Comparison of ENCODE assay signal across 1 cellular context in the genomic region with DNA sequence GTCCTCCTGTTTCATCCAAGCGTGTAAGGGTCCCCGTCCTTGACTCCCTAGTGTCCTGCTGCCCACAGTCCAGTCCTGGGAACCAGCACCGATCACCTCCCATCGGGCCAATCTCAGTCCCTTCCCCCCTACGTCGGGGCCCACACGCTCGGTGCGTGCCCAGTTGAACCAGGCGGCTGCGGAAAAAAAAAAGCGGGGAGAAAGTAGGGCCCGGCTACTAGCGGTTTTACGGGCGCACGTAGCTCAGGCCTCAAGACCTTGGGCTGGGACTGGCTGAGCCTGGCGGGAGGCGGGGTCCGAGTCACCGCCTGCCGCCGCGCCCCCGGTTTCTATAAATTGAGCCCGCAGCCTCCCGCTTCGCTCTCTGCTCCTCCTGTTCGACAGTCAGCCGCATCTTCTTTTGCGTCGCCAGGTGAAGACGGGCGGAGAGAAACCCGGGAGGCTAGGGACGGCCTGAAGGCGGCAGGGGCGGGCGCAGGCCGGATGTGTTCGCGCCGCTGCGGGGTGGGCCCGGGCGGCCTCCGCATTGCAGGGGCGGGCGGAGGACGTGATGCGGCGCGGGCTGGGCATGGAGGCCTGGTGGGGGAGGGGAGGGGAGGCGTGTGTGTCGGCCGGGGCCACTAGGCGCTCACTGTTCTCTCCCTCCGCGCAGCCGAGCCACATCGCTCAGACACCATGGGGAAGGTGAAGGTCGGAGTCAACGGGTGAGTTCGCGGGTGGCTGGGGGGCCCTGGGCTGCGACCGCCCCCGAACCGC.
TF ChIP-seq lines count a peak whose summit lies in the region.

A gene (plus strand): TSS at position 360 of the 756 bp plus-strand sequence. CDS start 316 bp downstream, at position 676.

TF ChIP-seq in HepG2, 621 proteins besides CTCF, POLR2A, EP300 and RAD21 (continued from another document and continues in another):
- TF ChIP-seq ZNF367 (CRISPR knock-in tag; IDR thresholded peaks at IDR 0.05; ENCODE audit: borderline replicate concordance) (no peak), ZNF850 (CRISPR knock-in tag; conservative IDR thresholded peaks at IDR 0.05) (peak; percentile 35; the same call in 1 of the 2 replicates), ZFP37 (CRISPR knock-in tag; IDR thresholded peaks at IDR 0.05; ENCODE audit: borderline replicate concordance) (0 out of 2 replicates have a peak, but pooled peaks have one; percentile 79), EEA1 (CRISPR knock-in tag; IDR thresholded peaks at IDR 0.05; ENCODE audit: borderline replicate concordance) (no peak), SMAD1 (CRISPR knock-in tag; IDR thresholded peaks at IDR 0.05; ENCODE audit: borderline replicate concordance, low read depth) (no peak), FOXA3 (CRISPR knock-in tag; IDR thresholded peaks at IDR 0.05) (no peak; the same call in 1 of the 2 replicates), SIX1 (CRISPR knock-in tag; IDR thresholded peaks at IDR 0.05; ENCODE audit: borderline replicate concordance) (no peak), JUND (CRISPR knock-in tag; IDR thresholded peaks at IDR 0.05) (no peak), HHEX (CRISPR knock-in tag; IDR thresholded peaks at IDR 0.05) (no peak), ZNF430 (CRISPR knock-in tag; IDR thresholded peaks at IDR 0.05) (peak; percentile 82), ZNF598 (CRISPR knock-in tag; IDR thresholded peaks at IDR 0.05; ENCODE audit: borderline replicate concordance) (no peak), ZNF550 (CRISPR knock-in tag; IDR thresholded peaks at IDR 0.05; ENCODE audit: borderline replicate concordance) (no peak), TAF15 (IDR thresholded peaks at IDR 0.05; ENCODE audit: low read depth, low read length, poor library complexity, severe bottlenecking) (peak; percentile 97), KLF13 (CRISPR knock-in tag; IDR thresholded peaks at IDR 0.05) (0 out of 2 replicates have a peak, but pooled peaks have one; percentile 83), ZNF709 (CRISPR knock-in tag; IDR thresholded peaks at IDR 0.05) (0 out of 2 replicates have a peak, but pooled peaks have one; percentile 69), FOXM1 (CRISPR knock-in tag; IDR thresholded peaks at IDR 0.05) (no peak; the same call in 1 of the 2 replicates), NAIF1 (CRISPR knock-in tag; IDR thresholded peaks at IDR 0.05; ENCODE audit: borderline replicate concordance) (peak; percentile 83; the same call in 1 of the 2 replicates), RARA (CRISPR knock-in tag; IDR thresholded peaks at IDR 0.05) (peak; percentile 26; the same call in 1 of the 2 replicates), TP53 (CRISPR knock-in tag; conservative IDR thresholded peaks at IDR 0.05) (peak; percentile 35; the same call in 1 of the 2 replicates), NR2F6 (IDR thresholded peaks at IDR 0.05) (peak; percentile 55; the same call in 1 of the 2 replicates), NR2F6 (CRISPR knock-in tag; IDR thresholded peaks at IDR 0.05) (peak; percentile 23), ZNF33B (CRISPR knock-in tag; IDR thresholded peaks at IDR 0.05) (peak; percentile 81), ZNF44 (CRISPR knock-in tag; IDR thresholded peaks at IDR 0.05) (no peak; the same call in 1 of the 2 replicates), ZBTB7B (CRISPR knock-in tag; IDR thresholded peaks at IDR 0.05) (no peak), ZFP90 (CRISPR knock-in tag; IDR thresholded peaks at IDR 0.05; ENCODE audit: borderline replicate concordance) (no peak), MXD4 (CRISPR knock-in tag; IDR thresholded peaks at IDR 0.05) (peak; percentile 82; the same call in 1 of the 2 replicates), KDM2A (CRISPR knock-in tag; IDR thresholded peaks at IDR 0.05; ENCODE audit: borderline replicate concordance, low read depth) (peak; percentile 60; the same call in 1 of the 2 replicates)
- TF ChIP-seq, protein P1, sequence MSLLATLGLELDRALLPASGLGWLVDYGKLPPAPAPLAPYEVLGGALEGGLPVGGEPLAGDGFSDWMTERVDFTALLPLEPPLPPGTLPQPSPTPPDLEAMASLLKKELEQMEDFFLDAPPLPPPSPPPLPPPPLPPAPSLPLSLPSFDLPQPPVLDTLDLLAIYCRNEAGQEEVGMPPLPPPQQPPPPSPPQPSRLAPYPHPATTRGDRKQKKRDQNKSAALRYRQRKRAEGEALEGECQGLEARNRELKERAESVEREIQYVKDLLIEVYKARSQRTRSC (CRISPR knock-in tag; IDR thresholded peaks at IDR 0.05; ENCODE audit: low read depth) = no peak
- TF ChIP-seq, protein P2, sequence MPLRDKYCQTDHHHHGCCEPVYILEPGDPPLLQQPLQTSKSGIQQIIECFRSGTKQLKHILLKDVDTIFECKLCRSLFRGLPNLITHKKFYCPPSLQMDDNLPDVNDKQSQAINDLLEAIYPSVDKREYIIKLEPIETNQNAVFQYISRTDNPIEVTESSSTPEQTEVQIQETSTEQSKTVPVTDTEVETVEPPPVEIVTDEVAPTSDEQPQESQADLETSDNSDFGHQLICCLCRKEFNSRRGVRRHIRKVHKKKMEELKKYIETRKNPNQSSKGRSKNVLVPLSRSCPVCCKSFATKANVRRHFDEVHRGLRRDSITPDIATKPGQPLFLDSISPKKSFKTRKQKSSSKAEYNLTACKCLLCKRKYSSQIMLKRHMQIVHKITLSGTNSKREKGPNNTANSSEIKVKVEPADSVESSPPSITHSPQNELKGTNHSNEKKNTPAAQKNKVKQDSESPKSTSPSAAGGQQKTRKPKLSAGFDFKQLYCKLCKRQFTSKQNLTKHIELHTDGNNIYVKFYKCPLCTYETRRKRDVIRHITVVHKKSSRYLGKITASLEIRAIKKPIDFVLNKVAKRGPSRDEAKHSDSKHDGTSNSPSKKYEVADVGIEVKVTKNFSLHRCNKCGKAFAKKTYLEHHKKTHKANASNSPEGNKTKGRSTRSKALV (CRISPR knock-in tag; IDR thresholded peaks at IDR 0.05) = peak; percentile 23; the same call in 1 of the 2 replicates
- TF ChIP-seq, protein P3, sequence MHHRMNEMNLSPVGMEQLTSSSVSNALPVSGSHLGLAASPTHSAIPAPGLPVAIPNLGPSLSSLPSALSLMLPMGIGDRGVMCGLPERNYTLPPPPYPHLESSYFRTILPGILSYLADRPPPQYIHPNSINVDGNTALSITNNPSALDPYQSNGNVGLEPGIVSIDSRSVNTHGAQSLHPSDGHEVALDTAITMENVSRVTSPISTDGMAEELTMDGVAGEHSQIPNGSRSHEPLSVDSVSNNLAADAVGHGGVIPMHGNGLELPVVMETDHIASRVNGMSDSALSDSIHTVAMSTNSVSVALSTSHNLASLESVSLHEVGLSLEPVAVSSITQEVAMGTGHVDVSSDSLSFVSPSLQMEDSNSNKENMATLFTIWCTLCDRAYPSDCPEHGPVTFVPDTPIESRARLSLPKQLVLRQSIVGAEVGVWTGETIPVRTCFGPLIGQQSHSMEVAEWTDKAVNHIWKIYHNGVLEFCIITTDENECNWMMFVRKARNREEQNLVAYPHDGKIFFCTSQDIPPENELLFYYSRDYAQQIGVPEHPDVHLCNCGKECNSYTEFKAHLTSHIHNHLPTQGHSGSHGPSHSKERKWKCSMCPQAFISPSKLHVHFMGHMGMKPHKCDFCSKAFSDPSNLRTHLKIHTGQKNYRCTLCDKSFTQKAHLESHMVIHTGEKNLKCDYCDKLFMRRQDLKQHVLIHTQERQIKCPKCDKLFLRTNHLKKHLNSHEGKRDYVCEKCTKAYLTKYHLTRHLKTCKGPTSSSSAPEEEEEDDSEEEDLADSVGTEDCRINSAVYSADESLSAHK (CRISPR knock-in tag; IDR thresholded peaks at IDR 0.05; ENCODE audit: borderline replicate concordance) = peak; percentile 84; the same call in 1 of the 2 replicates
- TF ChIP-seq, protein P4, sequence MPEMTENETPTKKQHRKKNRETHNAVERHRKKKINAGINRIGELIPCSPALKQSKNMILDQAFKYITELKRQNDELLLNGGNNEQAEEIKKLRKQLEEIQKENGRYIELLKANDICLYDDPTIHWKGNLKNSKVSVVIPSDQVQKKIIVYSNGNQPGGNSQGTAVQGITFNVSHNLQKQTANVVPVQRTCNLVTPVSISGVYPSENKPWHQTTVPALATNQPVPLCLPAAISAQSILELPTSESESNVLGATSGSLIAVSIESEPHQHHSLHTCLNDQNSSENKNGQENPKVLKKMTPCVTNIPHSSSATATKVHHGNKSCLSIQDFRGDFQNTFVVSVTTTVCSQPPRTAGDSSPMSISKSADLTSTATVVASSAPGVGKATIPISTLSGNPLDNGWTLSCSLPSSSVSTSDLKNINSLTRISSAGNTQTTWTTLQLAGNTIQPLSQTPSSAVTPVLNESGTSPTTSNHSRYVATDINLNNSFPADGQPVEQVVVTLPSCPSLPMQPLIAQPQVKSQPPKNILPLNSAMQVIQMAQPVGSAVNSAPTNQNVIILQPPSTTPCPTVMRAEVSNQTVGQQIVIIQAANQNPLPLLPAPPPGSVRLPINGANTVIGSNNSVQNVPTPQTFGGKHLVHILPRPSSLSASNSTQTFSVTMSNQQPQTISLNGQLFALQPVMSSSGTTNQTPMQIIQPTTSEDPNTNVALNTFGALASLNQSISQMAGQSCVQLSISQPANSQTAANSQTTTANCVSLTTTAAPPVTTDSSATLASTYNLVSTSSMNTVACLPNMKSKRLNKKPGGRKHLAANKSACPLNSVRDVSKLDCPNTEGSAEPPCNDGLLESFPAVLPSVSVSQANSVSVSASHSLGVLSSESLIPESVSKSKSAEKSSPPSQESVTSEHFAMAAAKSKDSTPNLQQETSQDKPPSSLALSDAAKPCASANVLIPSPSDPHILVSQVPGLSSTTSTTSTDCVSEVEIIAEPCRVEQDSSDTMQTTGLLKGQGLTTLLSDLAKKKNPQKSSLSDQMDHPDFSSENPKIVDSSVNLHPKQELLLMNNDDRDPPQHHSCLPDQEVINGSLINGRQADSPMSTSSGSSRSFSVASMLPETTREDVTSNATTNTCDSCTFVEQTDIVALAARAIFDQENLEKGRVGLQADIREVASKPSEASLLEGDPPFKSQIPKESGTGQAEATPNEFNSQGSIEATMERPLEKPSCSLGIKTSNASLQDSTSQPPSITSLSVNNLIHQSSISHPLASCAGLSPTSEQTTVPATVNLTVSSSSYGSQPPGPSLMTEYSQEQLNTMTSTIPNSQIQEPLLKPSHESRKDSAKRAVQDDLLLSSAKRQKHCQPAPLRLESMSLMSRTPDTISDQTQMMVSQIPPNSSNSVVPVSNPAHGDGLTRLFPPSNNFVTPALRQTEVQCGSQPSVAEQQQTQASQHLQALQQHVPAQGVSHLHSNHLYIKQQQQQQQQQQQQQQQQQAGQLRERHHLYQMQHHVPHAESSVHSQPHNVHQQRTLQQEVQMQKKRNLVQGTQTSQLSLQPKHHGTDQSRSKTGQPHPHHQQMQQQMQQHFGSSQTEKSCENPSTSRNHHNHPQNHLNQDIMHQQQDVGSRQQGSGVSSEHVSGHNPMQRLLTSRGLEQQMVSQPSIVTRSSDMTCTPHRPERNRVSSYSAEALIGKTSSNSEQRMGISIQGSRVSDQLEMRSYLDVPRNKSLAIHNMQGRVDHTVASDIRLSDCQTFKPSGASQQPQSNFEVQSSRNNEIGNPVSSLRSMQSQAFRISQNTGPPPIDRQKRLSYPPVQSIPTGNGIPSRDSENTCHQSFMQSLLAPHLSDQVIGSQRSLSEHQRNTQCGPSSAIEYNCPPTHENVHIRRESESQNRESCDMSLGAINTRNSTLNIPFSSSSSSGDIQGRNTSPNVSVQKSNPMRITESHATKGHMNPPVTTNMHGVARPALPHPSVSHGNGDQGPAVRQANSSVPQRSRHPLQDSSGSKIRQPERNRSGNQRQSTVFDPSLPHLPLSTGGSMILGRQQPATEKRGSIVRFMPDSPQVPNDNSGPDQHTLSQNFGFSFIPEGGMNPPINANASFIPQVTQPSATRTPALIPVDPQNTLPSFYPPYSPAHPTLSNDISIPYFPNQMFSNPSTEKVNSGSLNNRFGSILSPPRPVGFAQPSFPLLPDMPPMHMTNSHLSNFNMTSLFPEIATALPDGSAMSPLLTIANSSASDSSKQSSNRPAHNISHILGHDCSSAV (CRISPR knock-in tag; IDR thresholded peaks at IDR 0.05; ENCODE audit: borderline replicate concordance) = no peak
- TF ChIP-seq, protein P5, sequence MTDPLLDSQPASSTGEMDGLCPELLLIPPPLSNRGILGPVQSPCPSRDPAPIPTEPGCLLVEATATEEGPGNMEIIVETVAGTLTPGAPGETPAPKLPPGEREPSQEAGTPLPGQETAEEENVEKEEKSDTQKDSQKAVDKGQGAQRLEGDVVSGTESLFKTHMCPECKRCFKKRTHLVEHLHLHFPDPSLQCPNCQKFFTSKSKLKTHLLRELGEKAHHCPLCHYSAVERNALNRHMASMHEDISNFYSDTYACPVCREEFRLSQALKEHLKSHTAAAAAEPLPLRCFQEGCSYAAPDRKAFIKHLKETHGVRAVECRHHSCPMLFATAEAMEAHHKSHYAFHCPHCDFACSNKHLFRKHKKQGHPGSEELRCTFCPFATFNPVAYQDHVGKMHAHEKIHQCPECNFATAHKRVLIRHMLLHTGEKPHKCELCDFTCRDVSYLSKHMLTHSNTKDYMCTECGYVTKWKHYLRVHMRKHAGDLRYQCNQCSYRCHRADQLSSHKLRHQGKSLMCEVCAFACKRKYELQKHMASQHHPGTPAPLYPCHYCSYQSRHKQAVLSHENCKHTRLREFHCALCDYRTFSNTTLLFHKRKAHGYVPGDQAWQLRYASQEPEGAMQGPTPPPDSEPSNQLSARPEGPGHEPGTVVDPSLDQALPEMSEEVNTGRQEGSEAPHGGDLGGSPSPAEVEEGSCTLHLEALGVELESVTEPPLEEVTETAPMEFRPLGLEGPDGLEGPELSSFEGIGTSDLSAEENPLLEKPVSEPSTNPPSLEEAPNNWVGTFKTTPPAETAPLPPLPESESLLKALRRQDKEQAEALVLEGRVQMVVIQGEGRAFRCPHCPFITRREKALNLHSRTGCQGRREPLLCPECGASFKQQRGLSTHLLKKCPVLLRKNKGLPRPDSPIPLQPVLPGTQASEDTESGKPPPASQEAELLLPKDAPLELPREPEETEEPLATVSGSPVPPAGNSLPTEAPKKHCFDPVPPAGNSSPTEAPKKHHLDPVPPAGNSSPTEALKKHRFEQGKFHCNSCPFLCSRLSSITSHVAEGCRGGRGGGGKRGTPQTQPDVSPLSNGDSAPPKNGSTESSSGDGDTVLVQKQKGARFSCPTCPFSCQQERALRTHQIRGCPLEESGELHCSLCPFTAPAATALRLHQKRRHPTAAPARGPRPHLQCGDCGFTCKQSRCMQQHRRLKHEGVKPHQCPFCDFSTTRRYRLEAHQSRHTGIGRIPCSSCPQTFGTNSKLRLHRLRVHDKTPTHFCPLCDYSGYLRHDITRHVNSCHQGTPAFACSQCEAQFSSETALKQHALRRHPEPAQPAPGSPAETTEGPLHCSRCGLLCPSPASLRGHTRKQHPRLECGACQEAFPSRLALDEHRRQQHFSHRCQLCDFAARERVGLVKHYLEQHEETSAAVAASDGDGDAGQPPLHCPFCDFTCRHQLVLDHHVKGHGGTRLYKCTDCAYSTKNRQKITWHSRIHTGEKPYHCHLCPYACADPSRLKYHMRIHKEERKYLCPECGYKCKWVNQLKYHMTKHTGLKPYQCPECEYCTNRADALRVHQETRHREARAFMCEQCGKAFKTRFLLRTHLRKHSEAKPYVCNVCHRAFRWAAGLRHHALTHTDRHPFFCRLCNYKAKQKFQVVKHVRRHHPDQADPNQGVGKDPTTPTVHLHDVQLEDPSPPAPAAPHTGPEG (CRISPR knock-in tag; IDR thresholded peaks at IDR 0.05) = peak; percentile 31; the same call in 1 of the 2 replicates
- TF ChIP-seq, protein P6, sequence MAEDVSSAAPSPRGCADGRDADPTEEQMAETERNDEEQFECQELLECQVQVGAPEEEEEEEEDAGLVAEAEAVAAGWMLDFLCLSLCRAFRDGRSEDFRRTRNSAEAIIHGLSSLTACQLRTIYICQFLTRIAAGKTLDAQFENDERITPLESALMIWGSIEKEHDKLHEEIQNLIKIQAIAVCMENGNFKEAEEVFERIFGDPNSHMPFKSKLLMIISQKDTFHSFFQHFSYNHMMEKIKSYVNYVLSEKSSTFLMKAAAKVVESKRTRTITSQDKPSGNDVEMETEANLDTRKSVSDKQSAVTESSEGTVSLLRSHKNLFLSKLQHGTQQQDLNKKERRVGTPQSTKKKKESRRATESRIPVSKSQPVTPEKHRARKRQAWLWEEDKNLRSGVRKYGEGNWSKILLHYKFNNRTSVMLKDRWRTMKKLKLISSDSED (CRISPR knock-in tag; IDR thresholded peaks at IDR 0.05) = no peak
